In genomic region chr20:59217162-59217561, GRCh38 we compare ENCODE assay signal across 22 cellular contexts. TPM values are rescaled to one million over a fixed set of nuclear protein-coding genes. Genes with fewer than 3 reads are reported as not detected.
"Had no signal": no experiment of that assay in that cellular context is flagged by ENCODE, and none has a peak within 500 bp of the region (broad histone marks: within the 10 kb centered on the region; RNA-seq: fewer than 3 reads in every experiment).

No MANE protein-coding gene starts in this region.

- H3K9me3 ChIP-seq: heart left ventricle, left lung, lower lobe of right lung, psoas muscle, spleen, testis, transverse colon had no signal

- ATAC-seq: heart left ventricle; left lung; lower lobe of right lung; sciatic nerve; stimulated activated naive B cell treated with anti-CD40 and anti-IgM and Interleukin-4, amounts not matched to agents 10 μg/mL and 1 μg/mL and 100 μg/mL, for 72 hours; stimulated activated naive CD8-positive, alpha-beta T cell treated with anti-CD3 and anti-CD28 coated beads, Interleukin-15, amount 100 ng/mL, for 72 hours had no signal

- H3K36me3 Mint-ChIP-seq: mesothelial cell of epicardium had no signal

- H3K36me3 ChIP-seq: heart left ventricle, left lung, lower lobe of right lung, transverse colon had no signal

- H3K4me3 Mint-ChIP-seq: memory B cell; mesothelial cell of epicardium; nephron progenitor cell; stimulated activated naive B cell treated with anti-CD40 and anti-IgM and Interleukin-4, amounts not matched to agents 10 μg/mL and 1 μg/mL and 100 μg/mL, for 72 hours; stimulated activated naive CD8-positive, alpha-beta T cell treated with anti-CD3 and anti-CD28 coated beads, Interleukin-15, amount 100 ng/mL, for 72 hours had no signal

- H3K27me3 ChIP-seq: testis had no signal

- H3K27me3 Mint-ChIP-seq: memory B cell; stimulated activated naive B cell treated with anti-CD40 and anti-IgM and Interleukin-4, amounts not matched to agents 10 μg/mL and 1 μg/mL and 100 μg/mL, for 72 hours; stimulated activated naive CD8-positive, alpha-beta T cell treated with anti-CD3 and anti-CD28 coated beads, Interleukin-15, amount 100 ng/mL, for 72 hours had no signal

- DNase-seq: effector CD4-positive, alpha-beta T cell; foreskin melanocyte; heart left ventricle; left lung; lower lobe of right lung; nephron progenitor cell; psoas muscle; spleen; stimulated activated CD4-positive, alpha-beta T cell treated with anti-CD3 and anti-CD28 coated beads, Interleukin-15, amount 100 ng/mL, for 24 hours; stimulated activated CD4-positive, alpha-beta T cell treated with anti-CD3 and anti-CD28 coated beads, Interleukin-1b, Interleukin-23, amount 100 ng/mL, for 48 hours; stimulated activated CD4-positive, alpha-beta T cell treated with anti-CD3 and anti-CD28 coated beads, Interleukin-4, amount 100 ng/mL, for 24 hours; stimulated activated naive B cell treated with anti-CD40 and anti-IgM and Interleukin-4, amounts not matched to agents 10 μg/mL and 1 μg/mL and 100 μg/mL, for 72 hours; stimulated activated naive CD8-positive, alpha-beta T cell treated with anti-CD3 and anti-CD28 coated beads, Interleukin-15, amount 100 ng/mL, for 72 hours; testis; transverse colon had no signal

- H3K4me3 ChIP-seq: coronary artery, heart left ventricle, left lung, lower lobe of right lung, psoas muscle, spleen, testis, transverse colon had no signal

- H3K27ac ChIP-seq: coronary artery, heart left ventricle, left lung, lower lobe of right lung, psoas muscle, spleen, testis, transverse colon had no signal

- H3K9me3 Mint-ChIP-seq: memory B cell; mesothelial cell of epicardium; nephron progenitor cell; stimulated activated naive B cell treated with anti-CD40 and anti-IgM and Interleukin-4, amounts not matched to agents 10 μg/mL and 1 μg/mL and 100 μg/mL, for 72 hours; stimulated activated naive CD8-positive, alpha-beta T cell treated with anti-CD3 and anti-CD28 coated beads, Interleukin-15, amount 100 ng/mL, for 72 hours had no signal

- H3K27ac Mint-ChIP-seq: memory B cell; nephron progenitor cell; stimulated activated naive B cell treated with anti-CD40 and anti-IgM and Interleukin-4, amounts not matched to agents 10 μg/mL and 1 μg/mL and 100 μg/mL, for 72 hours had no signal

RNA-seq across cellular contexts. Expression of gene ZNF831, which starts 53.5 kb away (rescaled TPM):
- total RNA-seq: chondrocyte, glomerular endothelial cell, myocyte had no signal
